Comparison of ENCODE assay signal across 8 cellular contexts in genomic region chr19:10027158-10027997, GRCh38. TPM values are rescaled to one million over a fixed set of nuclear protein-coding genes. Genes with fewer than 3 reads are reported as not detected.
DNase-seq lines count a peak whose midpoint lies in the region; ATAC-seq and TF ChIP-seq lines count a peak whose summit lies in the region.

No MANE protein-coding gene starts in this region.

- H3K27me3 Mint-ChIP-seq in activated CD8-positive, alpha-beta memory T cell treated with anti-CD3 and anti-CD28 coated beads, Interleukin-2, amount 10 ng/mL, durations not matched to agents 7 days and 5 days, result peaks cover 26% of the 10 kb centered on the region
- H3K27me3 Mint-ChIP-seq in endothelial cell (ENCODE audit: unreplicated experiment), result peaks cover 4% of the 10 kb centered on the region
- peaks cover 29% of the 10 kb centered on the region for H3K27me3 Mint-ChIP-seq in mesothelial cell of epicardium (ENCODE audit: low read depth)

- no peak overlapping the region for H3K4me3 Mint-ChIP-seq in activated CD8-positive, alpha-beta memory T cell treated with anti-CD3 and anti-CD28 coated beads, Interleukin-2, amount 10 ng/mL, durations not matched to agents 7 days and 5 days
- no peak overlapping the region for H3K4me3 Mint-ChIP-seq in endothelial cell (ENCODE audit: unreplicated experiment)
- H3K4me3 Mint-ChIP-seq in mesothelial cell of epicardium, result no peak overlapping the region

- no peaks in the 10 kb centered on the region for H3K36me3 Mint-ChIP-seq in activated CD8-positive, alpha-beta memory T cell treated with anti-CD3 and anti-CD28 coated beads, Interleukin-2, amount 10 ng/mL, durations not matched to agents 7 days and 5 days
- H3K36me3 Mint-ChIP-seq in endothelial cell (ENCODE audit: low read depth, unreplicated experiment), result no peaks in the 10 kb centered on the region
- H3K36me3 Mint-ChIP-seq in mesothelial cell of epicardium, result no peaks in the 10 kb centered on the region

- TF ChIP-seq CTCF in endothelial cell (IDR thresholded peaks at IDR 0.05; ENCODE audit: unreplicated experiment), result peak; percentile 97
- peak; percentile 95 for TF ChIP-seq CTCF in mesothelial cell of epicardium (IDR thresholded peaks at IDR 0.05; ENCODE audit: unreplicated experiment)

- no peaks in the 10 kb centered on the region for H3K9me3 Mint-ChIP-seq in activated CD8-positive, alpha-beta memory T cell treated with anti-CD3 and anti-CD28 coated beads, Interleukin-2, amount 10 ng/mL, durations not matched to agents 7 days and 5 days (ENCODE audit: low read depth)
- H3K9me3 Mint-ChIP-seq in endothelial cell (ENCODE audit: unreplicated experiment), result no peaks in the 10 kb centered on the region
- no peaks in the 10 kb centered on the region for H3K9me3 Mint-ChIP-seq in mesothelial cell of epicardium

- peak; percentile 98 for DNase-seq in ELF-1 (ENCODE audit: low read depth, low spot score)
- DNase-seq in HUDEP-2 (lab: John Stamatoyannopoulos, UW; ENCODE audit: unreplicated experiment in 76 of 76), result peak in 75 of 76 experiments; percentile 30 to 98 (median 94)
- peak; percentile 37 for DNase-seq in NOMO-1 treated with dmso at 0.1 percent for 144 hours (lab: John Stamatoyannopoulos, UW; ENCODE audit: unreplicated experiment)
- DNase-seq in activated CD8-positive, alpha-beta memory T cell treated with anti-CD3 and anti-CD28 coated beads, Interleukin-2, amount 10 ng/mL, durations not matched to agents 7 days and 5 days, result peak; percentile 84
- DNase-seq in endothelial cell (ENCODE audit: low spot score), result peak; percentile 98
- peak; percentile 97 to 99 for DNase-seq in mesothelial cell of epicardium (ENCODE audit: low spot score in 2 of 2, unreplicated experiment in 2 of 2)
- DNase-seq in stimulated activated CD8-positive, alpha-beta memory T cell treated with anti-CD3 and anti-CD28 coated beads, Interleukin-2, amount 100 ng/mL, for 1 hour (ENCODE audit: low read depth in 2 of 2), result peak; percentile 48 to 54

- CTCF ChIA-PET in activated CD8-positive, alpha-beta memory T cell treated with anti-CD3 and anti-CD28 coated beads, Interleukin-2, amount 10 ng/mL, durations not matched to agents 7 days and 5 days (lab: Charles Lee), result interaction anchor here (0.5 to 2.7 kb wide), 39 partner anchors 10 to 1635 kb away, joined by 3 to 56 read pairs (median 4); partner anchors contain the start of genes COL5A3, DNMT1, MRPL4 and OLFM2

- no peak overlapping the region for H3K27ac Mint-ChIP-seq in activated CD8-positive, alpha-beta memory T cell treated with anti-CD3 and anti-CD28 coated beads, Interleukin-2, amount 10 ng/mL, durations not matched to agents 7 days and 5 days
- H3K27ac Mint-ChIP-seq in endothelial cell (ENCODE audit: unreplicated experiment), result peak overlapping the region; percentile 48
- no peak overlapping the region for H3K27ac Mint-ChIP-seq in mesothelial cell of epicardium

- no peaks in the 10 kb centered on the region for H3K4me1 Mint-ChIP-seq in activated CD8-positive, alpha-beta memory T cell treated with anti-CD3 and anti-CD28 coated beads, Interleukin-2, amount 10 ng/mL, durations not matched to agents 7 days and 5 days
- H3K4me1 Mint-ChIP-seq in endothelial cell (ENCODE audit: unreplicated experiment), result no peaks in the 10 kb centered on the region
- peaks cover 5% of the 10 kb centered on the region for H3K4me1 Mint-ChIP-seq in mesothelial cell of epicardium

- ATAC-seq in activated CD8-positive, alpha-beta memory T cell treated with anti-CD3 and anti-CD28 coated beads, Interleukin-2, amount 10 ng/mL, durations not matched to agents 7 days and 5 days, result peak; percentile 95
- no peak for ATAC-seq in GM19328 (IDR thresholded peaks at IDR 0.05; ENCODE audit: unreplicated experiment)

RNA-seq across cellular contexts. Expression of gene RDH8, which starts 14.1 kb away (rescaled TPM):
- total RNA-seq in activated CD8-positive, alpha-beta memory T cell treated with anti-CD3 and anti-CD28 coated beads, Interleukin-2, amount 10 ng/mL, durations not matched to agents 7 days and 5 days, result not detected
- total RNA-seq in endothelial cell (ENCODE audit: unreplicated experiment) (not detected), mesothelial cell of epicardium (not detected in 3 replicates)

RNA-seq across cellular contexts. Expression of gene COL5A3, which starts 17.1 kb away (rescaled TPM):
- total RNA-seq in activated CD8-positive, alpha-beta memory T cell treated with anti-CD3 and anti-CD28 coated beads, Interleukin-2, amount 10 ng/mL, durations not matched to agents 7 days and 5 days, result under 1 TPM in 1 of 2 experiments, not detected in 1; 0.09 TPM
- total RNA-seq in endothelial cell (ENCODE audit: unreplicated experiment) (0.05 TPM), mesothelial cell of epicardium (3.3 to 4.4 TPM (median 4.0 TPM) in 3 replicates)

RNA-seq across cellular contexts. Expression of gene SHFL, which starts 58.7 kb away (rescaled TPM):
- total RNA-seq in activated CD8-positive, alpha-beta memory T cell treated with anti-CD3 and anti-CD28 coated beads, Interleukin-2, amount 10 ng/mL, durations not matched to agents 7 days and 5 days, result 100 to 1,000 TPM in 1 of 2 experiments, 10 to 100 TPM in 1; 95.3 to 146 TPM
- total RNA-seq in endothelial cell (ENCODE audit: unreplicated experiment) (9.2 TPM), mesothelial cell of epicardium (30.6 to 34.6 TPM (median 33.0 TPM) in 3 replicates)

Comparison
In these comparisons a context has a peak if more than half of its experiments do, and no peak if none do; other contexts are left out.
1. DNase-seq: peak in every context shown above with its lines; median percentile 98 in ELF-1; 98 in endothelial cell; 98 in mesothelial cell of epicardium; 94 in HUDEP-2; 84 in activated CD8-positive, alpha-beta memory T cell treated with anti-CD3 and anti-CD28 coated beads, Interleukin-2, amount 10 ng/mL, durations not matched to agents 7 days and 5 days; 51 in stimulated activated CD8-positive, alpha-beta memory T cell treated with anti-CD3 and anti-CD28 coated beads, Interleukin-2, amount 100 ng/mL, for 1 hour; 37 in NOMO-1 treated with dmso at 0.1 percent for 144 hours.